23 cellular contexts compared by ENCODE assay signal in the genomic region with DNA sequence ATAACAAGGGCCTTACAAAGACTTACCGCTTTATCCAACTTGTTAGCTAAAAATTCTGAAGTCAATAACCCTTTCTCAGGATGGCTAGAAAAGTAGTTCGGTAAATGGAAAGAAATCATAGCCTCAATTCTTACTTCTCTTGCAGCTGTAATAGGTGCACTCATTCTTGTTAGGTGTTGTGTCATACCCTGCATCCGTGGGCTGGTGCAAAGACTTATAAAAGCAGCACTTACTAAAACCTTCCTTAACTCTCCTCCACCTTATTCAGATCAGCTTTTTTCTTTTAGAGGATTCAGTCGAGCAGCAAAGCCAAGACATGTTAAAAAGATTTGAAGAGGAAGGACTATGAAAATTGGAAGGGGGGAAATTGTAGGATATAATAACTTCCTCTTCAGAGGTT.
"Had no signal": no experiment of that assay in that cellular context is flagged by ENCODE, and none has a peak within 500 bp of the region (broad histone marks: within the 10 kb centered on the region; RNA-seq: fewer than 3 reads in every experiment).

No MANE protein-coding gene starts in this region.

- H3K36me3 ChIP-seq: colonic mucosa, esophagus muscularis mucosa, esophagus squamous epithelium, gastrocnemius medialis, gastroesophageal sphincter, heart left ventricle, heart right ventricle had no signal

- H3K27me3 ChIP-seq: colonic mucosa, esophagus muscularis mucosa, esophagus squamous epithelium, foreskin keratinocyte, gastrocnemius medialis, gastroesophageal sphincter, heart left ventricle, heart right ventricle had no signal

- DNase-seq: colonic mucosa; cortex of kidney; dermis blood vessel endothelial cell; dorsolateral prefrontal cortex; effector CD4-positive, alpha-beta T cell; effector CD8-positive, alpha-beta T cell; effector memory CD4-positive, alpha-beta T cell; effector memory CD8-positive, alpha-beta T cell; endodermal cell; erythroblast; esophagus squamous epithelium; foreskin fibroblast; foreskin melanocyte; gastrocnemius medialis; glutamatergic neuron; heart left ventricle; heart right ventricle had no signal

- H3K4me3 ChIP-seq: colonic mucosa, coronary artery, dorsolateral prefrontal cortex, esophagus muscularis mucosa, esophagus squamous epithelium, gastrocnemius medialis, gastroesophageal sphincter, heart left ventricle, heart right ventricle had no signal

- H3K4me1 ChIP-seq: colonic mucosa, esophagus muscularis mucosa, esophagus squamous epithelium, foreskin keratinocyte, gastrocnemius medialis, gastroesophageal sphincter, heart left ventricle, heart right ventricle had no signal

- H3K27ac ChIP-seq: colonic mucosa, coronary artery, epithelial cell of prostate, esophagus muscularis mucosa, esophagus squamous epithelium, foreskin keratinocyte, gastrocnemius medialis, gastroesophageal sphincter, heart left ventricle, heart right ventricle had no signal

- H3K9me3 ChIP-seq: colonic mucosa, gastrocnemius medialis had no signal

- ATAC-seq: effector memory CD8-positive, alpha-beta T cell; esophagus mucosa; foreskin keratinocyte; gastrocnemius medialis; gastroesophageal sphincter; heart left ventricle; heart right ventricle had no signal
